In the genomic region with DNA sequence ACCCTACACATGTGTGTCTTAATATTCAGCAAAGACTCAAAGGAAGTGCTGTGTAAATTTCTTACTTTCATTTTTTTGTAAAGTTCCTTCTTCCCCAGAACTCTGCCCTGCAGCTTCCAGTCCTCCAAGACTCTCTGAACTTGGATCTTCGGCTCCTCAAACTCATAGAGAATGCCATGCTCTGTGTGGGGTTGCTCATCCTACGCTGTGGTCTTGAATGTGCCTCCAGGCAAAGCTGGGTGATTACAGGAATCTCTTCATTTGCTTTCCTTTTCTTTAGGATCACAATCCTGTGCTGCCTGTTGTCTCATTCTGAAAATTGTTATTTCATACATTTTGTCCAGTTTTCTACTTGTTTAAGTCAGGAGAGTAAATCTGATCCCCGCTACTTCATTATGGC, we compare ENCODE assay signal across 1 cellular context.
TF ChIP-seq lines count a peak whose summit lies in the region.

No MANE protein-coding gene starts in this region.

TF ChIP-seq in H1, 55 proteins besides CTCF, POLR2A, EP300 and RAD21:
- TF ChIP-seq CEBPB (IDR thresholded peaks at IDR 0.05; ENCODE audit: low read depth, low read length) = no peak
- TF ChIP-seq USF2 (IDR thresholded peaks at IDR 0.05; ENCODE audit: low read length) = no peak
- no peak for TF ChIP-seq SUZ12 (IDR thresholded peaks at IDR 0.05; ENCODE audit: low read length)
- no peak for TF ChIP-seq GABPA (IDR thresholded peaks at IDR 0.05; ENCODE audit: borderline replicate concordance, insufficient read depth, low read length)
- TF ChIP-seq SP2 (IDR thresholded peaks at IDR 0.05; ENCODE audit: low read length) = no peak
- no peak for TF ChIP-seq GTF2F1 (IDR thresholded peaks at IDR 0.05; ENCODE audit: borderline replicate concordance, low read depth, low read length)
- TF ChIP-seq JUND (IDR thresholded peaks at IDR 0.05; ENCODE audit: low read length) = no peak
- TF ChIP-seq TAF1 (IDR thresholded peaks at IDR 0.05; ENCODE audit: low read depth, low read length) = no peak
- no peak for TF ChIP-seq CBX8 (IDR thresholded peaks at IDR 0.05; ENCODE audit: borderline replicate concordance, low read depth, low read length)
- TF ChIP-seq BACH1 (IDR thresholded peaks at IDR 0.05; ENCODE audit: low read length) = no peak
- no peak for TF ChIP-seq TAF7 (optimal IDR thresholded peaks at IDR 0.05; ENCODE audit: borderline replicate concordance, low read depth, low read length)
- no peak for TF ChIP-seq SIX5 (IDR thresholded peaks at IDR 0.05; ENCODE audit: low read depth, low read length)
- TF ChIP-seq SP4 (IDR thresholded peaks at IDR 0.05; ENCODE audit: low read length) = no peak
- no peak for TF ChIP-seq ASH2L (IDR thresholded peaks at IDR 0.05; ENCODE audit: low read length)
- TF ChIP-seq RBBP5 (IDR thresholded peaks at IDR 0.05; ENCODE audit: borderline replicate concordance, low read depth, low read length) = no peak
TF ChIP-seq in H1: peak in this region for 0.
